8 cellular contexts compared by ENCODE assay signal in the genomic region with DNA sequence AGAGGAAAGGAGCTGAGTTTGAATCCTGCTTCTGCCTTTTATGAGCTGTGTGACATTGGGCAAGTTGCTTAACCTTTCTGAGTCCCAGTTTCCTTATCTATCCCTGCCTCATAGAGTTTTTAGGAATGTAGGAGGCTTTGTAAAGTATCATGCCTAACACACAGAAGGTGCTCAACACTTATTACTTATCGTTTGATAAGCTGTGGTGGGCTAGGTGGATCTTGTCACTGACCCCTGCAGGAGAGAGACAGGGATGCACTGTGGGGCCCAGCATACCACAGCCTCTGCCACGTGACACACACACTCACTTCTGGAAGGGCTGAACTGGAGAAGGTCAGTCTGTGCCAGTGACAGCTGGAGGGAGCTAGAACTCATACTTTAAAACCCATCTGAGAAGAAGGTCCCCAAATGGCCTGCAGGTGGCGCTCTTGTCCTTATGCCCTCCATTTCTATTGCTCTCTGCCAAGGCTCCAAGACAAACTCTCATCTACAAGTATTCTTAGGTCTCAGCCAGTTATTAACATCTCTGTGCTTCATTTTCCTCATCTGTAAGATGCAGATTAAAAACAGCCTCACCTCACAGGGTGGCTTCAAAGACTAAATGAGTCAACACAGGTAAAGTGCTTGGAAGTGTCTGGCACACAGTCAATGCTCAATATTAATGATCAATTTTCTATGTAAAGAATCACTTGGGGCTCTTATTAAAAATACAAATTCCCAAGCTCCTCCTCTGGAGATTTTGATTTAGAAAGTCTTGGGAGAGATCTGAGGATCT. TPM values are rescaled to one million over a fixed set of nuclear protein-coding genes. Genes with fewer than 3 reads are reported as not detected.
DNase-seq lines count a peak whose midpoint lies in the region; ATAC-seq, FAIRE-seq and TF ChIP-seq lines count a peak whose summit lies in the region.

No MANE protein-coding gene starts in this region.

- DNase-seq in AG08395 (ENCODE audit: low spot score) (peak; percentile 92), NCI-H2029 (lab: John Stamatoyannopoulos, UW) (peak; percentile 64), cardiac fibroblast (ENCODE audit: low read depth in 2 of 2) (peak; percentile 93 to 97), left lobe of liver (ENCODE audit: low spot score) (peak; percentile 64)
- DNase-seq in stimulated activated CD4-positive, alpha-beta T cell treated with anti-CD3 and anti-CD28 coated beads, Interleukin-4, amount 100 ng/mL, for 48 hours (ENCODE audit: low read depth in 2 of 2), result peak; percentile 37 to 63

- TF ChIP-seq CTCF in cardiac fibroblast (IDR thresholded peaks at IDR 0.05; ENCODE audit: low read depth, low read length), result peak; percentile 83

- H3K4me3 ChIP-seq in cardiac fibroblast (replicated peaks in 1 of 2; ENCODE audit: low read depth in 2 of 2, low read length in 2 of 2), result no peak overlapping the region

- peak; percentile 91 for ATAC-seq in GM18502 (IDR thresholded peaks at IDR 0.05; ENCODE audit: poor library complexity, unreplicated experiment)
- peak; percentile 60 for ATAC-seq in HG02943 (IDR thresholded peaks at IDR 0.05; ENCODE audit: low read depth, unreplicated experiment)
- ATAC-seq in left lobe of liver, result peak; percentile 76

- FAIRE-seq in TTC549 (lab: Jason Lieb, UNC), result peak; percentile 40

RNA-seq across cellular contexts. Expression of a gene that starts 57.5 kb away (rescaled TPM):
- 24.5 TPM for total RNA-seq in left lobe of liver
